In the genomic region with DNA sequence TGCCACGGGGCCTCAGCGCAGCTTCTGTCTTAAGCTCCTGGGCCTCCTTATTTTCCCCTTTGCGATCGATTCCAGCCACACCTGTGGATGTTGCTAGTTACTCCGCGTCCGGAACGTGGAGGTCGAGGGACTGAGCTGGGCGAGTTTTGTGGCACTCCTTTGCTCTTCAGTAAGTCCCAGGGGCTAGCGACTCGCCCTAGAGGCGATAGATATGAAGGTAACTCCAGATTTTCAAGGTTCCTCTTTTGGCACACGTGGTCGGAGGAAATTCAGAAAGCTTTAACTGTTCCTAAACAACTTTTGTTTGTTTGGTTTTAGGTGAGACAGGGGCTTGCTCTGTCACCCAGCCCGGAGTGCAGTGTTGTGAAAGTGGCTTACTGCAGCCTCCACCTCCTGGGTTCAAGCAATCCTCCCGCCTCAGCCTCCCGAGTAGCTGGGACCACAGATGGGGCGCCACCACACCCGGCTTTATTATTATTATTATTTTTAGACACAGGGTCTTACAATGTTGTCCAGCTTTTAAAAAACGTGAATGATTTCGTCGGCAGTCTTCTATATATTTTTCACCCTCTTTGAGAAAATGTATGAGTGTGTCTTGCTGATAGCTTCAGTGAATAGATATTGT, we compare ENCODE assay signal across 8 cellular contexts. TPM values are rescaled to one million over a fixed set of nuclear protein-coding genes. Genes with fewer than 3 reads are reported as not detected.
DNase-seq lines count a peak whose midpoint lies in the region; ATAC-seq and TF ChIP-seq lines count a peak whose summit lies in the region.

No MANE protein-coding gene starts in this region.

- peak; percentile 12 for ATAC-seq in activated naive CD8-positive, alpha-beta T cell treated with anti-CD3 and anti-CD28 coated beads, Interleukin-2, amount 10 ng/mL, durations not matched to agents 7 days and 5 days (ENCODE audit: low read depth)

- H4K20me1 ChIP-seq in hepatocyte (ENCODE audit: insufficient read depth, poor library complexity, severe bottlenecking) = no peaks in the 10 kb centered on the region

- peak overlapping the region; percentile 89 for H3K9ac ChIP-seq in skeletal muscle satellite cell (ENCODE audit: low read depth, low read length)

- H3K4me2 ChIP-seq in hepatocyte = peak overlapping the region; percentile 86
- H3K4me2 ChIP-seq in skeletal muscle satellite cell (ENCODE audit: low read length) = peak overlapping the region; percentile 90

- peaks cover 17% of the 10 kb centered on the region for H3K4me1 Mint-ChIP-seq in activated CD4-positive, alpha-beta T cell treated with anti-CD3 and anti-CD28 coated beads, Interleukin-2, amount 10 ng/mL, durations not matched to agents 24 days and 14 days
- peaks cover 16% of the 10 kb centered on the region for H3K4me1 Mint-ChIP-seq in activated naive CD8-positive, alpha-beta T cell treated with anti-CD3 and anti-CD28 coated beads, Interleukin-2, amount 10 ng/mL, durations not matched to agents 7 days and 5 days

- H3K9me2 ChIP-seq in hepatocyte (replicated peaks; ENCODE audit: insufficient read depth) = no peaks in the 10 kb centered on the region

- in situ Hi-C loops in HAP-1 (cut with MboI; ENCODE audit: low sequenced_read_pairs) = loop anchor here (25.0 kb wide), 1 partner anchor 1190 kb away; no protein-coding TSS in a partner anchor

- H3K36me3 ChIP-seq in HAP-1 (replicated peaks) (no peaks in the 10 kb centered on the region), MG63 (peaks cover 6% of the 10 kb centered on the region), hepatocyte (replicated peaks; ENCODE audit: insufficient read depth, low read depth) (no peaks in the 10 kb centered on the region), skeletal muscle satellite cell (ENCODE audit: insufficient read depth, low read length) (peaks cover 16% of the 10 kb centered on the region)

- no peaks in the 10 kb centered on the region for H3K9me3 Mint-ChIP-seq in activated CD4-positive, alpha-beta T cell treated with anti-CD3 and anti-CD28 coated beads, Interleukin-2, amount 10 ng/mL, durations not matched to agents 24 days and 14 days
- no peaks in the 10 kb centered on the region for H3K9me3 Mint-ChIP-seq in activated naive CD8-positive, alpha-beta T cell treated with anti-CD3 and anti-CD28 coated beads, Interleukin-2, amount 10 ng/mL, durations not matched to agents 7 days and 5 days

- DNase-seq in activated CD4-positive, alpha-beta T cell treated with anti-CD3 and anti-CD28 coated beads, Interleukin-2, amount 10 ng/mL, durations not matched to agents 24 days and 14 days = no peak
- no peak for DNase-seq in activated CD4-positive, alpha-beta T cell treated with anti-CD3 and anti-CD28 coated beads, Interleukin-2, amount 50 U/mL, for 4 hours
- DNase-seq in HAP-1 (ENCODE audit: low spot score in 2 of 2) (peak in 1 of 2 experiments; percentile 25), MG63 (no peak), hepatocyte (ENCODE audit: low spot score) (peak; percentile 46)
- DNase-seq in activated naive CD8-positive, alpha-beta T cell treated with anti-CD3 and anti-CD28 coated beads, Interleukin-2, amount 10 ng/mL, durations not matched to agents 7 days and 5 days = no peak
- DNase-seq in activated effector memory CD4-positive, alpha-beta T cell treated with anti-CD3 and anti-CD28 coated beads, Interleukin-2, amount 50 U/mL, for 16 hours = no peak

- peaks cover 15% of the 10 kb centered on the region for H3K4me1 ChIP-seq in HAP-1
- H3K4me1 ChIP-seq in hepatocyte (ENCODE audit: insufficient read depth) = peaks cover 13% of the 10 kb centered on the region
- peaks cover 34% of the 10 kb centered on the region for H3K4me1 ChIP-seq in skeletal muscle satellite cell (ENCODE audit: control insufficient read depth, insufficient read depth, low read length)

- peak overlapping the region; percentile 94 for H2AFZ ChIP-seq in hepatocyte

- no peak for TF ChIP-seq CTCF in hepatocyte (IDR thresholded peaks at IDR 0.05; ENCODE audit: poor library complexity)

- H3K27ac ChIP-seq in hepatocyte = peak overlapping the region; percentile 92

- H3K4me3 ChIP-seq in HAP-1 = peak overlapping the region; percentile 74
- H3K4me3 ChIP-seq in MG63 = peak overlapping the region; percentile 86
- peak overlapping the region; percentile 84 for H3K4me3 ChIP-seq in hepatocyte
- peak overlapping the region; percentile 83 for H3K4me3 ChIP-seq in skeletal muscle satellite cell (ENCODE audit: low read length)

- peaks cover 25% of the 10 kb centered on the region for H3K79me2 ChIP-seq in hepatocyte

- H3K27ac Mint-ChIP-seq in activated CD4-positive, alpha-beta T cell treated with anti-CD3 and anti-CD28 coated beads, Interleukin-2, amount 10 ng/mL, durations not matched to agents 24 days and 14 days = peak overlapping the region; percentile 86
- peak overlapping the region; percentile 83 for H3K27ac Mint-ChIP-seq in activated naive CD8-positive, alpha-beta T cell treated with anti-CD3 and anti-CD28 coated beads, Interleukin-2, amount 10 ng/mL, durations not matched to agents 7 days and 5 days

- H3K27me3 Mint-ChIP-seq in activated CD4-positive, alpha-beta T cell treated with anti-CD3 and anti-CD28 coated beads, Interleukin-2, amount 10 ng/mL, durations not matched to agents 24 days and 14 days = peaks cover 13% of the 10 kb centered on the region
- peaks cover 17% of the 10 kb centered on the region for H3K27me3 Mint-ChIP-seq in activated naive CD8-positive, alpha-beta T cell treated with anti-CD3 and anti-CD28 coated beads, Interleukin-2, amount 10 ng/mL, durations not matched to agents 7 days and 5 days

- peaks cover 10% of the 10 kb centered on the region for H3K36me3 Mint-ChIP-seq in activated CD4-positive, alpha-beta T cell treated with anti-CD3 and anti-CD28 coated beads, Interleukin-2, amount 10 ng/mL, durations not matched to agents 24 days and 14 days (ENCODE audit: low read depth)
- H3K36me3 Mint-ChIP-seq in activated naive CD8-positive, alpha-beta T cell treated with anti-CD3 and anti-CD28 coated beads, Interleukin-2, amount 10 ng/mL, durations not matched to agents 7 days and 5 days = peaks cover 3% of the 10 kb centered on the region

- H3K27me3 ChIP-seq in HAP-1 (ENCODE audit: low read depth) (no peaks in the 10 kb centered on the region), MG63 (no peaks in the 10 kb centered on the region), hepatocyte (peaks cover 1% of the 10 kb centered on the region), skeletal muscle satellite cell (ENCODE audit: control insufficient read depth, insufficient read depth, low read length) (no peaks in the 10 kb centered on the region)

- WGBS in hepatocyte (ENCODE audit: low lambda C conversion rate, missing lambda C conversion rate) = 29% methylated on average over 23 of the region's 23 CpGs

- POLR2A ChIA-PET in activated naive CD8-positive, alpha-beta T cell treated with anti-CD3 and anti-CD28 coated beads, Interleukin-2, amount 10 ng/mL, durations not matched to agents 7 days and 5 days (lab: Charles Lee) = interaction anchor here (1.0 to 1.6 kb wide), 4 partner anchors 8 to 1647 kb away, joined by 3 to 8 read pairs (median 6); a partner anchor contains a TSS

- intact Hi-C loops in activated CD4-positive, alpha-beta T cell treated with anti-CD3 and anti-CD28 coated beads, Interleukin-2, amount 10 ng/mL, durations not matched to agents 24 days and 14 days (cut with micrococcal nuclease) = loop anchor here (5.0 kb wide), 3 partner anchors 160 to 705 kb away; a partner anchor contains a TSS

- H3K9me3 ChIP-seq in HAP-1 (no peaks in the 10 kb centered on the region), MG63 (no peaks in the 10 kb centered on the region), hepatocyte (ENCODE audit: low read depth) (no peaks in the 10 kb centered on the region), skeletal muscle satellite cell (replicated peaks; ENCODE audit: low read length) (no peaks in the 10 kb centered on the region)

- peak overlapping the region; percentile 88 for H3K4me3 Mint-ChIP-seq in activated CD4-positive, alpha-beta T cell treated with anti-CD3 and anti-CD28 coated beads, Interleukin-2, amount 10 ng/mL, durations not matched to agents 24 days and 14 days
- peak overlapping the region; percentile 90 for H3K4me3 Mint-ChIP-seq in activated naive CD8-positive, alpha-beta T cell treated with anti-CD3 and anti-CD28 coated beads, Interleukin-2, amount 10 ng/mL, durations not matched to agents 7 days and 5 days

RNA-seq across cellular contexts. Expression of a gene that starts 0.7 kb away (rescaled TPM):
- 20.4 and 23.2 TPM in 2 replicates for total RNA-seq in activated CD4-positive, alpha-beta T cell treated with anti-CD3 and anti-CD28 coated beads, Interleukin-2, amount 10 ng/mL, durations not matched to agents 24 days and 14 days
- total RNA-seq in MG63 (2014; rRNA removed; shearing (Covaris generic); ENCODE audit: low replicate concordance) = 122 and 152 TPM in 2 replicates
- 10 to 100 TPM; 26.2 TPM for total RNA-seq in activated naive CD8-positive, alpha-beta T cell treated with anti-CD3 and anti-CD28 coated beads, Interleukin-2, amount 10 ng/mL, durations not matched to agents 7 days and 5 days
- 74.9 and 76.7 TPM in 2 replicates for total RNA-seq in hepatocyte
- polyA plus RNA-seq in hepatocyte = 57.8 and 58.6 TPM in 2 replicates
- total RNA-seq in skeletal muscle satellite cell (2012; rRNA removed) = 92.3 and 110 TPM in 2 replicates
